ENCODE assay signal across 8 cellular contexts in genomic region chr4:56575820-56576429, GRCh38.
DNase-seq lines count a peak whose midpoint lies in the region; ATAC-seq and TF ChIP-seq lines count a peak whose summit lies in the region.

No MANE protein-coding gene starts in this region.

- POLR2A ChIA-PET in activated CD4-positive, alpha-beta T cell treated with anti-CD3 and anti-CD28 coated beads, Interleukin-2, amount 10 ng/mL, durations not matched to agents 7 days and 5 days (lab: Charles Lee): no interaction called here

- no peak overlapping the region for H3K4me3 ChIP-seq in lower lobe of right lung

- H3K4me1 ChIP-seq in lower lobe of right lung: no peaks in the 10 kb centered on the region

- no peaks in the 10 kb centered on the region for H3K36me3 Mint-ChIP-seq in brain
- H3K36me3 Mint-ChIP-seq in activated CD4-positive, alpha-beta T cell treated with anti-CD3 and anti-CD28 coated beads, Interleukin-2, amount 10 ng/mL, durations not matched to agents 7 days and 5 days (ENCODE audit: low read depth): no peaks in the 10 kb centered on the region

- peak; percentile 5 for DNase-seq in DMS53 treated with DMSO at 0.1 percent for 48 hours (lab: John Stamatoyannopoulos, UW; ENCODE audit: unreplicated experiment)
- no peak for DNase-seq in lower lobe of right lung
- DNase-seq in activated T-cell treated with anti-CD3 and anti-CD28 coated beads for 4 hours: no peak
- no peak for DNase-seq in activated CD4-positive, alpha-beta T cell treated with anti-CD3 and anti-CD28 coated beads, Interleukin-2, amount 10 ng/mL, durations not matched to agents 7 days and 5 days
- DNase-seq in NCI-H187 (lab: John Stamatoyannopoulos, UW): no peak

- H3K27ac ChIP-seq in lower lobe of right lung: no peak overlapping the region

- peak overlapping the region in 1 of 5 experiments; percentile 2 for H3K27ac Mint-ChIP-seq in brain
- H3K27ac Mint-ChIP-seq in activated CD4-positive, alpha-beta T cell treated with anti-CD3 and anti-CD28 coated beads, Interleukin-2, amount 10 ng/mL, durations not matched to agents 7 days and 5 days: no peak overlapping the region

- CTCF ChIA-PET in activated CD4-positive, alpha-beta T cell treated with anti-CD3 and anti-CD28 coated beads, Interleukin-2, amount 10 ng/mL, durations not matched to agents 7 days and 5 days (lab: Charles Lee): interaction anchor here (0.8 to 1.5 kb wide), 6 partner anchors 17 to 253 kb away, joined by 3 to 4 read pairs (median 3); no protein-coding TSS in a partner anchor

- peak in 1 of 2 donors; percentile 70 for ATAC-seq in lower lobe of right lung
- no peak for ATAC-seq in GM21526 (IDR thresholded peaks at IDR 0.05; ENCODE audit: low FRiP score, unreplicated experiment)

- TF ChIP-seq CTCF in LNCAP (IDR thresholded peaks at IDR 0.05) (peak; percentile 47), brain (conservative IDR thresholded peaks at IDR 0.05) (peak; percentile 59 to 71), lower lobe of right lung (IDR thresholded peaks at IDR 0.05) (peak; percentile 46)

- no peaks in the 10 kb centered on the region for H3K27me3 Mint-ChIP-seq in brain
- peaks cover 8% of the 10 kb centered on the region for H3K27me3 Mint-ChIP-seq in activated CD4-positive, alpha-beta T cell treated with anti-CD3 and anti-CD28 coated beads, Interleukin-2, amount 10 ng/mL, durations not matched to agents 7 days and 5 days

- intact Hi-C loops in lower lobe of right lung (cut with DNase I): no loop called here

- H3K4me1 Mint-ChIP-seq in brain: no peaks in the 10 kb centered on the region
- peaks cover 2% of the 10 kb centered on the region for H3K4me1 Mint-ChIP-seq in activated CD4-positive, alpha-beta T cell treated with anti-CD3 and anti-CD28 coated beads, Interleukin-2, amount 10 ng/mL, durations not matched to agents 7 days and 5 days

- H3K9me3 ChIP-seq in lower lobe of right lung: no peaks in the 10 kb centered on the region

- no peaks in the 10 kb centered on the region for H3K36me3 ChIP-seq in lower lobe of right lung

- H3K27me3 ChIP-seq in lower lobe of right lung (ENCODE audit: low read depth): no peaks in the 10 kb centered on the region

- H3K9me3 Mint-ChIP-seq in brain: peaks cover 0 to 12% (median 3%) of the 10 kb centered on the region in 5 experiments
- H3K9me3 Mint-ChIP-seq in activated CD4-positive, alpha-beta T cell treated with anti-CD3 and anti-CD28 coated beads, Interleukin-2, amount 10 ng/mL, durations not matched to agents 7 days and 5 days: no peaks in the 10 kb centered on the region

- H3K4me3 Mint-ChIP-seq in brain: no peak overlapping the region
- H3K4me3 Mint-ChIP-seq in activated CD4-positive, alpha-beta T cell treated with anti-CD3 and anti-CD28 coated beads, Interleukin-2, amount 10 ng/mL, durations not matched to agents 7 days and 5 days: no peak overlapping the region
